In the genomic region with DNA sequence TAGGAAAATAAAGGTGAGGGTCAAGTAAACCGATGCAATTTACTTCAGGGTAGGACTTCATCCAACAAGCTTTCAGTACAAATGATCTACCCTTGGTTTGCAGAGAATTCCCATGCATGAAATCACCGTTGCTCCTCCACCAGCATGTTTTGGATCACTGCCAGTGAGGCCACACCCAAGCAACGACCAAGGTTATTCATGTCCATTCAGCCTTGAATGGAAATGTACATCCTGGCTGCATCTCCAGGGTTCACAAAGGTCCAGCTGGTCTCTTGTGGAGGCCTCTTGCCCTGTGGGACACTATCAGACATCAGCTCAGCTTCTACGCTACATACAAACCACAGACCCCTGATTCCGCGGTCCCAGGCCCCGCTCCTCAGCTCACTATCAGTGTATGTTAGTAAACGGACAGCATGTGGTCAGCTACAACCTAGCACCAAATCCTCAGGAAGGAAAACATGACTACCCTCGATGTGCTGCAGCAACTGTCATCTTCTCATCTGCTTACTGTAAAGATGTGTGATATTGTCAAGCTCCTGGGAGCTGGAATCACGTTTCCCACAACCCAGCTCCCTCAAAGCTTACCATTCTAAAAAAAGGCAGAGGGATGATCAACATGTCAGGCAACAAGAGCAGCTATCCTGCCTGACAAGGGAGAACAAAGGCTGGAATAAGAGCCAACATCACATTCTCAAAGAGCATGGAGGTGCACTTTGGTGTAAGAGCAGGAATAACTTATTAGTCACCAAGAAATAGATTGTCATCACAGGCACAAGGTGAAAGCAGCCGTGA, we compare ENCODE assay signal across 16 cellular contexts. TPM values are rescaled to one million over a fixed set of nuclear protein-coding genes. Genes with fewer than 3 reads are reported as not detected.
DNase-seq lines count a peak whose midpoint lies in the region; ATAC-seq and TF ChIP-seq lines count a peak whose summit lies in the region.
"Had no signal": no experiment of that assay in that cellular context is flagged by ENCODE, and none has a peak within 500 bp of the region (broad histone marks: within the 10 kb centered on the region; RNA-seq: fewer than 3 reads in every experiment).

No MANE protein-coding gene starts in this region.

- no peaks in the 10 kb centered on the region for H3K27me3 ChIP-seq in CD8-positive, alpha-beta memory T cell (ENCODE audit: insufficient read depth, low read length, poor library complexity, severe bottlenecking)

- H3K4me1 ChIP-seq in CD8-positive, alpha-beta memory T cell (ENCODE audit: insufficient read depth, low read length), result peaks cover 23% of the 10 kb centered on the region

- no peak for ATAC-seq in activated CD8-positive, alpha-beta T cell treated with anti-CD3 and anti-CD28 coated beads, Interleukin-2, amount 10 ng/mL, durations not matched to agents 7 days and 5 days
- ATAC-seq in HG03354 (IDR thresholded peaks at IDR 0.05; ENCODE audit: poor library complexity, severe bottlenecking, unreplicated experiment) (no peak), GM21717 (IDR thresholded peaks at IDR 0.05; ENCODE audit: unreplicated experiment) (no peak)
- ATAC-seq: CD8-positive, alpha-beta T cell; effector memory CD8-positive, alpha-beta T cell; SK-N-SH treated with all-trans-retinoic acid at 6 μM for 48 hours had no signal

- POLR2A ChIA-PET in CD8-positive, alpha-beta memory T cell (lab: Charles Lee), result no interaction called here
- POLR2A ChIA-PET in activated CD8-positive, alpha-beta T cell treated with anti-CD3 and anti-CD28 coated beads, Interleukin-2, amount 10 ng/mL, durations not matched to agents 7 days and 5 days (lab: Charles Lee), result interaction anchor here (0.8 to 1.4 kb wide), 3 partner anchors 10 to 37 kb away, joined by 3 to 4 read pairs (median 4); a partner anchor contains a TSS

- H3K27me3 Mint-ChIP-seq in CD8-positive, alpha-beta memory T cell, result no peaks in the 10 kb centered on the region
- H3K27me3 Mint-ChIP-seq in activated CD8-positive, alpha-beta T cell treated with anti-CD3 and anti-CD28 coated beads, Interleukin-2, amount 10 ng/mL, durations not matched to agents 7 days and 5 days (ENCODE audit: low read depth), result no peaks in the 10 kb centered on the region
- no peaks in the 10 kb centered on the region for H3K27me3 Mint-ChIP-seq in type B pancreatic cell
- H3K27me3 Mint-ChIP-seq: effector memory CD8-positive, alpha-beta T cell had no signal

- peak overlapping the region in 5 of 8 donors; percentile 0 to 68 (median 37) for H3K27ac Mint-ChIP-seq in CD8-positive, alpha-beta memory T cell
- H3K27ac Mint-ChIP-seq in activated CD8-positive, alpha-beta T cell treated with anti-CD3 and anti-CD28 coated beads, Interleukin-2, amount 10 ng/mL, durations not matched to agents 7 days and 5 days, result peak overlapping the region; percentile 40
- no peak overlapping the region for H3K27ac Mint-ChIP-seq in type B pancreatic cell
- H3K27ac Mint-ChIP-seq: CD8-positive, alpha-beta T cell had no signal

- CTCF ChIA-PET in CD8-positive, alpha-beta memory T cell (lab: Charles Lee), result interaction anchor here (1.2 to 4.7 kb wide), 4 partner anchors 10 to 25 kb away, joined by 3 to 25 read pairs (median 10); no protein-coding TSS in a partner anchor
- CTCF ChIA-PET in activated CD8-positive, alpha-beta T cell treated with anti-CD3 and anti-CD28 coated beads, Interleukin-2, amount 10 ng/mL, durations not matched to agents 7 days and 5 days (lab: Charles Lee), result interaction anchor here (0.9 to 2.6 kb wide), 4 partner anchors 10 to 63 kb away, joined by 3 to 11 read pairs (median 3); no protein-coding TSS in a partner anchor

- no peak overlapping the region for H3K27ac ChIP-seq in CD8-positive, alpha-beta memory T cell (ENCODE audit: low read depth, low read length)

- H3K4me3 ChIP-seq in CD8-positive, alpha-beta memory T cell (ENCODE audit: low read length), result no peak overlapping the region

- peaks cover 20 to 82% (median 25%) of the 10 kb centered on the region in 3 donors for H3K36me3 Mint-ChIP-seq in CD8-positive, alpha-beta memory T cell
- H3K36me3 Mint-ChIP-seq in activated CD8-positive, alpha-beta T cell treated with anti-CD3 and anti-CD28 coated beads, Interleukin-2, amount 10 ng/mL, durations not matched to agents 7 days and 5 days (ENCODE audit: low read depth), result peaks cover 43% of the 10 kb centered on the region
- H3K36me3 Mint-ChIP-seq in type B pancreatic cell, result peaks cover 21% of the 10 kb centered on the region

- H3K9me3 ChIP-seq in CD8-positive, alpha-beta memory T cell (ENCODE audit: low read length), result no peaks in the 10 kb centered on the region

- no peak for TF ChIP-seq CTCF in type B pancreatic cell (conservative IDR thresholded peaks at IDR 0.05)

- H3K4me3 Mint-ChIP-seq in CD8-positive, alpha-beta memory T cell, result peak overlapping the region in 1 of 7 donors; percentile 58
- H3K4me3 Mint-ChIP-seq in activated CD8-positive, alpha-beta T cell treated with anti-CD3 and anti-CD28 coated beads, Interleukin-2, amount 10 ng/mL, durations not matched to agents 7 days and 5 days, result no peak overlapping the region
- no peak overlapping the region for H3K4me3 Mint-ChIP-seq in type B pancreatic cell
- H3K4me3 Mint-ChIP-seq: CD8-positive, alpha-beta T cell; effector memory CD8-positive, alpha-beta T cell had no signal

- peaks cover 45 to 81% (median 60%) of the 10 kb centered on the region in 3 donors for H3K4me1 Mint-ChIP-seq in CD8-positive, alpha-beta memory T cell
- H3K4me1 Mint-ChIP-seq in activated CD8-positive, alpha-beta T cell treated with anti-CD3 and anti-CD28 coated beads, Interleukin-2, amount 10 ng/mL, durations not matched to agents 7 days and 5 days (ENCODE audit: low read depth), result peaks cover 24% of the 10 kb centered on the region
- H3K4me1 Mint-ChIP-seq in type B pancreatic cell (ENCODE audit: unreplicated experiment), result peaks cover 15% of the 10 kb centered on the region

- no peaks in the 10 kb centered on the region for H3K9me3 Mint-ChIP-seq in CD8-positive, alpha-beta memory T cell
- H3K9me3 Mint-ChIP-seq in activated CD8-positive, alpha-beta T cell treated with anti-CD3 and anti-CD28 coated beads, Interleukin-2, amount 10 ng/mL, durations not matched to agents 7 days and 5 days (ENCODE audit: insufficient read depth), result no peaks in the 10 kb centered on the region
- no peaks in the 10 kb centered on the region for H3K9me3 Mint-ChIP-seq in type B pancreatic cell
- H3K9me3 Mint-ChIP-seq: CD8-positive, alpha-beta T cell; effector memory CD8-positive, alpha-beta T cell had no signal

- H3K36me3 ChIP-seq in CD8-positive, alpha-beta memory T cell (ENCODE audit: insufficient read depth, low read length), result peaks cover 29% of the 10 kb centered on the region

- no peak for DNase-seq in CD8-positive, alpha-beta memory T cell
- peak; percentile 71 for DNase-seq in HT1080 (ENCODE audit: low read depth)
- no peak for DNase-seq in activated CD8-positive, alpha-beta T cell treated with anti-CD3 and anti-CD28 coated beads, Interleukin-2, amount 10 ng/mL, durations not matched to agents 7 days and 5 days
- DNase-seq in iris pigment epithelial cell (ENCODE audit: low read depth), result peak; percentile 68
- no peak for DNase-seq in activated CD4-positive, CD25-positive, alpha-beta regulatory T cell treated with anti-CD3 and anti-CD28 coated beads, Interleukin-2, amount 50 U/mL, for 72 hours
- no peak for DNase-seq in type B pancreatic cell (ENCODE audit: extremely low spot score, unreplicated experiment)
- DNase-seq: activated CD4-positive, alpha-beta T cell treated with anti-CD3 and anti-CD28 coated beads, Interleukin-2, amount 50 U/mL, for 4 hours; CD8-positive, alpha-beta T cell; effector memory CD8-positive, alpha-beta T cell; H7; NCI-H510A had no signal

RNA-seq across cellular contexts. Expression of a gene that starts 4.9 kb away (rescaled TPM):
- total RNA-seq in CD8-positive, alpha-beta memory T cell, result 100 to 1,000 TPM in 1 of 2 experiments, 10 to 100 TPM in 1; 95.8 to 103 TPM
- 187 TPM for polyA plus RNA-seq in CD8-positive, alpha-beta memory T cell
- total RNA-seq in HT1080 (2014; rRNA removed; shearing (Covaris generic)), result 105 TPM in 2 replicates
- 105 and 119 TPM in 2 replicates for polyA plus RNA-seq in HT1080 (2015; cell fraction: cytosol; rRNA removed)
- 63.8 and 78.8 TPM in 2 replicates for polyA plus RNA-seq in HT1080 (2015; cell fraction: nucleus; rRNA removed)
- total RNA-seq in activated CD8-positive, alpha-beta T cell treated with anti-CD3 and anti-CD28 coated beads, Interleukin-2, amount 10 ng/mL, durations not matched to agents 7 days and 5 days, result 10 to 100 TPM; 37.7 to 37.9 TPM
- 12.4 and 18.6 TPM in 2 replicates for total RNA-seq in type B pancreatic cell (ENCODE audit: low replicate concordance)

RNA-seq across cellular contexts. Expression of a gene that starts 5.0 kb away (rescaled TPM):
- total RNA-seq in CD8-positive, alpha-beta memory T cell, result 1 to 10 TPM; 7.9 to 8.7 TPM
- polyA plus RNA-seq in CD8-positive, alpha-beta memory T cell, result 10.5 TPM
- 4.7 and 6.8 TPM in 2 replicates for total RNA-seq in HT1080 (2014; rRNA removed; shearing (Covaris generic))
- 5.2 and 7.3 TPM in 2 replicates for polyA plus RNA-seq in HT1080 (2015; cell fraction: cytosol; rRNA removed)
- 8.4 and 12.0 TPM in 2 replicates for polyA plus RNA-seq in HT1080 (2015; cell fraction: nucleus; rRNA removed)
- 1 to 10 TPM; 5.2 to 6.4 TPM for total RNA-seq in activated CD8-positive, alpha-beta T cell treated with anti-CD3 and anti-CD28 coated beads, Interleukin-2, amount 10 ng/mL, durations not matched to agents 7 days and 5 days
- total RNA-seq in type B pancreatic cell (ENCODE audit: low replicate concordance), result 7.8 and 9.7 TPM in 2 replicates

RNA-seq across cellular contexts. Expression of a gene that starts 37.0 kb away (rescaled TPM):
- total RNA-seq in CD8-positive, alpha-beta memory T cell, result 10 to 100 TPM; 24.1 to 26.6 TPM
- 46.4 TPM for polyA plus RNA-seq in CD8-positive, alpha-beta memory T cell
- total RNA-seq in HT1080 (2014; rRNA removed; shearing (Covaris generic)), result 11.6 and 18.2 TPM in 2 replicates
- polyA plus RNA-seq in HT1080 (2015; cell fraction: cytosol; rRNA removed), result 39.3 and 43.9 TPM in 2 replicates
- 23.7 and 23.8 TPM in 2 replicates for polyA plus RNA-seq in HT1080 (2015; cell fraction: nucleus; rRNA removed)
- 10 to 100 TPM; 14.0 to 15.9 TPM for total RNA-seq in activated CD8-positive, alpha-beta T cell treated with anti-CD3 and anti-CD28 coated beads, Interleukin-2, amount 10 ng/mL, durations not matched to agents 7 days and 5 days
- 20.1 and 21.8 TPM in 2 replicates for total RNA-seq in type B pancreatic cell (ENCODE audit: low replicate concordance)

RNA-seq across cellular contexts. Expression of a gene that starts 58.3 kb away (rescaled TPM):
- total RNA-seq in CD8-positive, alpha-beta memory T cell, result not detected
- not detected for polyA plus RNA-seq in CD8-positive, alpha-beta memory T cell
- not detected in 2 replicates for total RNA-seq in HT1080 (2014; rRNA removed; shearing (Covaris generic))
- polyA plus RNA-seq in HT1080 (2015; cell fraction: cytosol; rRNA removed), result not detected in 2 replicates
- polyA plus RNA-seq in HT1080 (2015; cell fraction: nucleus; rRNA removed), result not detected in 2 replicates
- total RNA-seq in activated CD8-positive, alpha-beta T cell treated with anti-CD3 and anti-CD28 coated beads, Interleukin-2, amount 10 ng/mL, durations not matched to agents 7 days and 5 days, result not detected
- total RNA-seq in type B pancreatic cell (ENCODE audit: low replicate concordance), result not detected in 2 replicates
- total RNA-seq: CD8-positive, alpha-beta T cell; H7; urinary bladder had no signal
- polyA plus RNA-seq: adipose tissue, urinary bladder had no signal

Comparison
In these comparisons a context has a peak if more than half of its experiments do, and no peak if none do; other contexts are left out.
1. DNase-seq: peak in HT1080 (single experiment) and iris pigment epithelial cell (single experiment); none in CD8-positive, alpha-beta memory T cell (0 of 5), activated CD8-positive, alpha-beta T cell treated with anti-CD3 and anti-CD28 coated beads, Interleukin-2, amount 10 ng/mL, durations not matched to agents 7 days and 5 days (single experiment), activated CD4-positive, CD25-positive, alpha-beta regulatory T cell treated with anti-CD3 and anti-CD28 coated beads, Interleukin-2, amount 50 U/mL, for 72 hours (single experiment) and type B pancreatic cell (single experiment).